24 cellular contexts compared by ENCODE assay signal in the genomic region with DNA sequence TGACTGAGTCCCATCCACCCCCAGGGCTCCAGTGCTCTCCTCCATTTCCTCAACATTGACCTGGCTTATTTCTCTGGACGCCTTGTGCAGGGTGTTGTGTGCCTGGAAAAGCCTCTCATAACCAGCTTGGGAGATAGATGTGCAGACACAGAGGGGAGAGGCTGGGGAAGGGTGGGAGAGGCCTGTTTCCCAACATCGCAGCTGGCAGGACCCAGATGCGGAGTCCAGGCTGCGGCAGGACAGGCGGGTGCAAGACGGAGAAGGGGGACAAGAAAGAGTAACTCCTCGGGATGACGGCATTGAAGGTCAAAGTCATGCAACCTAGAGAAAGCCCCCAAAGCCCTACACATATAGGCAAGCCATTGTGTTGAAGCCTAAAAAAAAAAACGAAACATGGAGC. TPM values are rescaled to one million over a fixed set of nuclear protein-coding genes. Genes with fewer than 3 reads are reported as not detected.
"Had no signal": no experiment of that assay in that cellular context is flagged by ENCODE, and none has a peak within 500 bp of the region (broad histone marks: within the 10 kb centered on the region; RNA-seq: fewer than 3 reads in every experiment).

No MANE protein-coding gene starts in this region.

- DNase-seq: activated CD4-positive, alpha-beta T cell treated with anti-CD3 and anti-CD28 coated beads for 48 hours; activated CD8-positive, alpha-beta memory T cell treated with anti-CD3 and anti-CD28 coated beads, Interleukin-2, amount 50 U/mL, for 48 hours; brain microvascular endothelial cell; esophagus squamous epithelium; gastrocnemius medialis; left colon; naive B cell; nucleus accumbens; stimulated activated CD4-positive, alpha-beta T cell treated with anti-CD3 and anti-CD28 coated beads, Interleukin-4, amount 100 ng/mL, for 1 hour; stimulated activated naive CD4-positive, alpha-beta T cell; thyroid gland had no signal

- H3K9me3 ChIP-seq: adrenal gland, ascending aorta, esophagus squamous epithelium, gastrocnemius medialis, thyroid gland had no signal

- H3K36me3 ChIP-seq: adrenal gland, ascending aorta, brain microvascular endothelial cell, esophagus squamous epithelium, gastrocnemius medialis, thyroid gland had no signal

- H3K4me3 Mint-ChIP-seq: activated naive CD4-positive, alpha-beta T cell treated with anti-CD3 and anti-CD28 coated beads, Interleukin-2, amount 50 U/mL, for 24 hours; central memory CD8-positive, alpha-beta T cell had no signal

- H3K9me3 Mint-ChIP-seq: activated naive CD4-positive, alpha-beta T cell treated with anti-CD3 and anti-CD28 coated beads, Interleukin-2, amount 50 U/mL, for 24 hours; central memory CD8-positive, alpha-beta T cell had no signal

- H3K27me3 ChIP-seq: adrenal gland, ascending aorta, brain microvascular endothelial cell, gastrocnemius medialis, thyroid gland had no signal

- H3K27me3 Mint-ChIP-seq: activated naive CD4-positive, alpha-beta T cell treated with anti-CD3 and anti-CD28 coated beads, Interleukin-2, amount 50 U/mL, for 24 hours; central memory CD8-positive, alpha-beta T cell had no signal

- H3K27ac ChIP-seq: adrenal gland, ascending aorta, brain microvascular endothelial cell, esophagus squamous epithelium, gastrocnemius medialis, thyroid gland had no signal

- ATAC-seq: gastrocnemius medialis, left colon, SK-N-SH treated with all-trans-retinoic acid at 6 μM for 48 hours had no signal

- H3K4me1 ChIP-seq: adrenal gland, ascending aorta, gastrocnemius medialis had no signal

- H3K4me3 ChIP-seq: adrenal gland, ascending aorta, esophagus squamous epithelium, gastrocnemius medialis, lung, thyroid gland had no signal

RNA-seq across cellular contexts. Expression of a gene that starts 54.1 kb away (rescaled TPM):
- total RNA-seq: ascending aorta; esophagus squamous epithelium; gastrocnemius medialis; left colon; lung; mesenteric fat pad; mucosa of gallbladder; renal cortical epithelial cell; subcutaneous adipose tissue; T-helper 2 cell treated with Interferon-gamma antibody and Interleukin-4, amounts not matched to agents 100 ng/mL and 5 ng/mL, for 36 hours; thyroid gland; urinary bladder had no signal
- polyA plus RNA-seq: lung, neural cell had no signal
